In genomic region chr3:158226429-158226828, GRCh38 we compare ENCODE assay signal across 22 cellular contexts.
"Had no signal": no experiment of that assay in that cellular context is flagged by ENCODE, and none has a peak within 500 bp of the region (broad histone marks: within the 10 kb centered on the region; RNA-seq: fewer than 3 reads in every experiment).

No MANE protein-coding gene starts in this region.

- FAIRE-seq: RCC 7860 had no signal

- DNase-seq: KBM-7, MG63, NCI-H1092, NCI-H1105 treated with DMSO at 0.1 percent for 48 hours, NCI-H1417 treated with DMSO at 0.1 percent for 48 hours, NCI-H146, NCI-H1694 treated with DMSO at 0.1 percent for 48 hours, NCI-H1930, NCI-H2081, NCI-H2107, NCI-H226, NCI-H446, NCI-H510A, NCI-H524 treated with DMSO at 0.1 percent for 48 hours, NCI-H69, NCI-H774, Right ventricle myocardium superior, RPMI8226, SIG-M5 had no signal

- H3K36me3 ChIP-seq: MG63, SJSA1 had no signal

- H3K4me3 ChIP-seq: MG63, SJSA1, SK-N-MC had no signal

- H3K27me3 ChIP-seq: MG63, SJSA1 had no signal

- H3K4me1 ChIP-seq: SJSA1 had no signal

- H3K9me3 ChIP-seq: MG63, SJSA1 had no signal

- H3K27ac ChIP-seq: SJSA1, SK-N-MC had no signal
